9 cellular contexts compared by ENCODE assay signal in the genomic region with DNA sequence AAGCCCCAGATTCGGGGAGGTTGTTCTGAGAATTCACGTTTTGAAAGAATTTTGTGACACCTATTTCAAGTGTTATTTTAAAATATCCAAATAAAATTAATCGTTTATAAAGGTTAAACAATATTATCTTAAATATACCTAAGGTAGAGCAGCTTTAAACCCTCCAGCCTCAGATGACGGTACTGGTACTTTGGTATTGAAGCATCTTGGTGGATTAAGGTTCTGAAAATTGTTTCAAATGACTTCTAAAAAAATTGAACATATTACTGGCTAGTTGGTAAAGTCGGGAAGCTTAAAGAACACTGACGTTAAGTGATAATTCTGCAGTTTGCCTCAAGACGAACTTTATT. TPM values are rescaled to one million over a fixed set of nuclear protein-coding genes. Genes with fewer than 3 reads are reported as not detected.
DNase-seq lines count a peak whose midpoint lies in the region; ATAC-seq and TF ChIP-seq lines count a peak whose summit lies in the region.
"Had no signal": no experiment of that assay in that cellular context is flagged by ENCODE, and none has a peak within 500 bp of the region (broad histone marks: within the 10 kb centered on the region; RNA-seq: fewer than 3 reads in every experiment).

No MANE protein-coding gene starts in this region.

- no peak for TF ChIP-seq CTCF in HL-60 (IDR thresholded peaks at IDR 0.05; ENCODE audit: insufficient read depth, low read length)

- CTCF ChIA-PET in activated CD8-positive, alpha-beta T cell treated with anti-CD3 and anti-CD28 coated beads, Interleukin-2, amount 10 ng/mL, durations not matched to agents 7 days and 5 days (lab: Charles Lee), result interaction anchor here (2.3 to 2.7 kb wide), 3 partner anchors 9 to 131 kb away, joined by 13 to 17 read pairs (median 15); no protein-coding TSS in a partner anchor

- no peaks in the 10 kb centered on the region for H3K9me3 ChIP-seq in iPS-15b (ENCODE audit: control insufficient read depth, insufficient read depth, low read length)

- peaks cover 8% of the 10 kb centered on the region for H3K36me3 ChIP-seq in iPS-15b (ENCODE audit: control insufficient read depth, insufficient read depth, low read length)

- peak overlapping the region; percentile 89 for H3K27ac ChIP-seq in HL-60 (replicated peaks)

- POLR2A ChIA-PET in activated CD8-positive, alpha-beta T cell treated with anti-CD3 and anti-CD28 coated beads, Interleukin-2, amount 10 ng/mL, durations not matched to agents 7 days and 5 days (lab: Charles Lee), result interaction anchor here (1.9 kb wide), 1 partner anchor 12 kb away, joined by 8 read pairs; no protein-coding TSS in a partner anchor

- H3K4me3 Mint-ChIP-seq in activated CD8-positive, alpha-beta T cell treated with anti-CD3 and anti-CD28 coated beads, Interleukin-2, amount 10 ng/mL, durations not matched to agents 7 days and 5 days, result peak overlapping the region; percentile 87
- peak overlapping the region; percentile 87 for H3K4me3 Mint-ChIP-seq in stimulated activated effector memory CD8-positive, alpha-beta T cell treated with anti-CD3 and anti-CD28 coated beads, Interleukin-12 subunit alpha, Interleukin-12 subunit beta, amount 100 ng/mL, for 72 hours

- no peak overlapping the region for H3K9ac ChIP-seq in iPS-15b (ENCODE audit: low read depth, low read length)

- DNase-seq in HL-60 (ENCODE audit: low read depth in 1 of 2, low spot score in 1 of 2), result no peak
- no peak for DNase-seq in activated CD8-positive, alpha-beta T cell treated with anti-CD3 and anti-CD28 coated beads, Interleukin-2, amount 10 ng/mL, durations not matched to agents 7 days and 5 days
- no peak for DNase-seq in stimulated activated effector memory CD8-positive, alpha-beta T cell treated with anti-CD3 and anti-CD28 coated beads, Interleukin-12 subunit alpha, Interleukin-12 subunit beta, amount 100 ng/mL, for 72 hours (ENCODE audit: low spot score in 2 of 2)
- no peak for DNase-seq in iPS-NIHi11 (ENCODE audit: low spot score)
- no peak for DNase-seq in middle frontal gyrus (ENCODE audit: extremely low spot score, low spot score)

- no peaks in the 10 kb centered on the region for H3K27me3 Mint-ChIP-seq in activated CD8-positive, alpha-beta T cell treated with anti-CD3 and anti-CD28 coated beads, Interleukin-2, amount 10 ng/mL, durations not matched to agents 7 days and 5 days (ENCODE audit: low read depth)

- peaks cover 4% of the 10 kb centered on the region for H3K4me1 ChIP-seq in iPS-15b (ENCODE audit: control insufficient read depth, insufficient read depth, low read length)

- peak overlapping the region; percentile 98 for H3K27ac Mint-ChIP-seq in activated CD8-positive, alpha-beta T cell treated with anti-CD3 and anti-CD28 coated beads, Interleukin-2, amount 10 ng/mL, durations not matched to agents 7 days and 5 days
- peak overlapping the region; percentile 97 for H3K27ac Mint-ChIP-seq in stimulated activated effector memory CD8-positive, alpha-beta T cell treated with anti-CD3 and anti-CD28 coated beads, Interleukin-12 subunit alpha, Interleukin-12 subunit beta, amount 100 ng/mL, for 72 hours

- H3K4me3 ChIP-seq in HL-60 (replicated peaks; ENCODE audit: insufficient read depth, low read length) (peak overlapping the region; percentile 80), iPS-15b (ENCODE audit: low read depth, low read length) (peak overlapping the region; percentile 10)

- H3K27me3 ChIP-seq in HL-60 (ENCODE audit: insufficient read depth, poor library complexity, severe bottlenecking) (no peaks in the 10 kb centered on the region), iPS-15b (ENCODE audit: control insufficient read depth, insufficient read depth, low read length) (no peaks in the 10 kb centered on the region)

- no peak for ATAC-seq in activated CD8-positive, alpha-beta T cell treated with anti-CD3 and anti-CD28 coated beads, Interleukin-2, amount 10 ng/mL, durations not matched to agents 7 days and 5 days
- no peak for ATAC-seq in stimulated activated effector memory CD8-positive, alpha-beta T cell treated with anti-CD3 and anti-CD28 coated beads, Interleukin-12 subunit alpha, Interleukin-12 subunit beta, amount 100 ng/mL, for 72 hours
- ATAC-seq in HG03460 (IDR thresholded peaks at IDR 0.05; ENCODE audit: unreplicated experiment) (no peak), GM19452 (IDR thresholded peaks at IDR 0.05; ENCODE audit: unreplicated experiment) (no peak)

- H3K4me1 Mint-ChIP-seq in activated CD8-positive, alpha-beta T cell treated with anti-CD3 and anti-CD28 coated beads, Interleukin-2, amount 10 ng/mL, durations not matched to agents 7 days and 5 days (ENCODE audit: low read depth), result peaks cover 26% of the 10 kb centered on the region
- peaks cover 25% of the 10 kb centered on the region for H3K4me1 Mint-ChIP-seq in stimulated activated effector memory CD8-positive, alpha-beta T cell treated with anti-CD3 and anti-CD28 coated beads, Interleukin-12 subunit alpha, Interleukin-12 subunit beta, amount 100 ng/mL, for 72 hours

- H3K36me3 Mint-ChIP-seq in activated CD8-positive, alpha-beta T cell treated with anti-CD3 and anti-CD28 coated beads, Interleukin-2, amount 10 ng/mL, durations not matched to agents 7 days and 5 days (ENCODE audit: low read depth), result peaks cover 34% of the 10 kb centered on the region
- peaks cover 48% of the 10 kb centered on the region for H3K36me3 Mint-ChIP-seq in stimulated activated effector memory CD8-positive, alpha-beta T cell treated with anti-CD3 and anti-CD28 coated beads, Interleukin-12 subunit alpha, Interleukin-12 subunit beta, amount 100 ng/mL, for 72 hours

- H3K9me3 Mint-ChIP-seq in activated CD8-positive, alpha-beta T cell treated with anti-CD3 and anti-CD28 coated beads, Interleukin-2, amount 10 ng/mL, durations not matched to agents 7 days and 5 days (ENCODE audit: insufficient read depth), result no peaks in the 10 kb centered on the region
- H3K9me3 Mint-ChIP-seq in stimulated activated effector memory CD8-positive, alpha-beta T cell treated with anti-CD3 and anti-CD28 coated beads, Interleukin-12 subunit alpha, Interleukin-12 subunit beta, amount 100 ng/mL, for 72 hours, result no peaks in the 10 kb centered on the region

RNA-seq across cellular contexts. Expression of a gene that starts 0.4 kb away (rescaled TPM):
- total RNA-seq in activated CD8-positive, alpha-beta T cell treated with anti-CD3 and anti-CD28 coated beads, Interleukin-2, amount 10 ng/mL, durations not matched to agents 7 days and 5 days, result 10 to 100 TPM; 28.9 to 31.6 TPM

RNA-seq across cellular contexts. Expression of a gene that starts 31.5 kb away (rescaled TPM):
- total RNA-seq in activated CD8-positive, alpha-beta T cell treated with anti-CD3 and anti-CD28 coated beads, Interleukin-2, amount 10 ng/mL, durations not matched to agents 7 days and 5 days, result under 1 TPM; 0.08 to 0.11 TPM

RNA-seq across cellular contexts. Expression of a gene that starts 49.1 kb away (rescaled TPM):
- under 1 TPM in 1 of 2 experiments, not detected in 1; 0.97 TPM for total RNA-seq in activated CD8-positive, alpha-beta T cell treated with anti-CD3 and anti-CD28 coated beads, Interleukin-2, amount 10 ng/mL, durations not matched to agents 7 days and 5 days
- total RNA-seq: pulmonary artery endothelial cell had no signal

RNA-seq across cellular contexts. Expression of a gene that starts 55.5 kb away (rescaled TPM):
- under 1 TPM in 1 of 2 experiments, not detected in 1; 0.10 TPM for total RNA-seq in activated CD8-positive, alpha-beta T cell treated with anti-CD3 and anti-CD28 coated beads, Interleukin-2, amount 10 ng/mL, durations not matched to agents 7 days and 5 days
